In genomic region chr3:142888099-142888483, GRCh38 we compare ENCODE assay signal across 9 cellular contexts. TPM values are rescaled to one million over a fixed set of nuclear protein-coding genes. Genes with fewer than 3 reads are reported as not detected.
DNase-seq lines count a peak whose midpoint lies in the region; ATAC-seq, FAIRE-seq and TF ChIP-seq lines count a peak whose summit lies in the region.
"Had no signal": no experiment of that assay in that cellular context is flagged by ENCODE, and none has a peak within 500 bp of the region (broad histone marks: within the 10 kb centered on the region; RNA-seq: fewer than 3 reads in every experiment).

No MANE protein-coding gene starts in this region.

- peak; percentile 59 for TF ChIP-seq POLR2A in A549 (IDR thresholded peaks at IDR 0.05; ENCODE audit: low read length)

- no peak for TF ChIP-seq RAD21 in A549 (conservative IDR thresholded peaks at IDR 0.05 in 1 of 2, IDR thresholded peaks at IDR 0.05 in 1 of 2)

- H3K4me3 ChIP-seq in A549 (peak overlapping the region; percentile 75), coronary artery (peak overlapping the region; percentile 84), lower lobe of right lung (peak overlapping the region; percentile 60), upper lobe of right lung (peak overlapping the region; percentile 52)

- no peak for TF ChIP-seq EP300 in A549 (IDR thresholded peaks at IDR 0.05)

- peak overlapping the region; percentile 79 for H3K4me2 ChIP-seq in A549

- H3K9me3 ChIP-seq in A549, result no peaks in the 10 kb centered on the region
- no peaks in the 10 kb centered on the region for H3K9me3 ChIP-seq in lower lobe of right lung
- H3K9me3 ChIP-seq in upper lobe of right lung, result no peaks in the 10 kb centered on the region

- POLR2A ChIA-PET in A549 (lab: Yijun Ruan, JAX), result interaction anchor here (0.9 to 1.9 kb wide), 9 partner anchors 15 to 301 kb away, joined by 3 to 9 read pairs (median 4); partner anchors contain the start of gene U2SURP

- no peak for FAIRE-seq in A549 (lab: Jason Lieb, UNC)
- FAIRE-seq: frontal cortex had no signal

- CTCF ChIA-PET in A549 (lab: Yijun Ruan, JAX), result interaction anchor here (0.7 to 2.6 kb wide), 7 partner anchors 13 to 94 kb away, joined by 3 to 7 read pairs (median 6); no protein-coding TSS in a partner anchor

- intact Hi-C loops in lower lobe of right lung (cut with DNase I) (no loop called here), upper lobe of right lung (cut with DNase I) (no loop called here)

- DNase-seq in A549 (ENCODE audit: low read depth in 1 of 2, low spot score in 1 of 2) (peak; percentile 90 to 93), H4 (ENCODE audit: low spot score) (peak; percentile 77), NCI-H69 (lab: John Stamatoyannopoulos, UW) (peak; percentile 85), coronary artery (ENCODE audit: low spot score) (no peak), lower lobe of right lung (peak; percentile 57), upper lobe of right lung (no peak)
- DNase-seq in activated CD8-positive, alpha-beta memory T cell treated with anti-CD3 and anti-CD28 coated beads, Interleukin-2, amount 50 U/mL, for 4 hours, result no peak

- H3K27ac ChIP-seq in A549, result peak overlapping the region; percentile 83 to 89
- peak overlapping the region; percentile 57 to 88 for H3K27ac ChIP-seq in coronary artery
- H3K27ac ChIP-seq in lower lobe of right lung, result peak overlapping the region; percentile 68
- no peak overlapping the region for H3K27ac ChIP-seq in upper lobe of right lung

- peaks cover 15% of the 10 kb centered on the region for H3K4me1 ChIP-seq in A549
- H3K4me1 ChIP-seq in lower lobe of right lung, result peaks cover 14% of the 10 kb centered on the region
- H3K4me1 ChIP-seq in upper lobe of right lung, result peaks cover 12% of the 10 kb centered on the region

- WGBS in A549 (ENCODE audit: missing lambda C conversion rate), result 2% methylated on average over 14 of the region's 14 CpGs

- no peaks in the 10 kb centered on the region for H3K36me3 ChIP-seq in lower lobe of right lung
- H3K36me3 ChIP-seq in upper lobe of right lung, result no peaks in the 10 kb centered on the region

- H3K27me3 ChIP-seq in lower lobe of right lung (ENCODE audit: low read depth), result peaks cover 21% of the 10 kb centered on the region
- H3K27me3 ChIP-seq in upper lobe of right lung, result peaks cover 21% of the 10 kb centered on the region

- ATAC-seq in A549, result peak; percentile 86 to 90
- peak; percentile 56 to 65 for ATAC-seq in lower lobe of right lung
- peak; percentile 51 for ATAC-seq in upper lobe of right lung
- no peak for ATAC-seq in HG03460 (IDR thresholded peaks at IDR 0.05; ENCODE audit: unreplicated experiment)

- TF ChIP-seq CTCF in A549 (IDR thresholded peaks at IDR 0.05) (no peak; the same call in 2 of the 3 replicates), coronary artery (IDR thresholded peaks at IDR 0.05) (no peak), lower lobe of right lung (IDR thresholded peaks at IDR 0.05) (no peak), upper lobe of right lung (IDR thresholded peaks at IDR 0.05) (no peak)

TF ChIP-seq in A549, 52 proteins besides CTCF, POLR2A, EP300 and RAD21:
- TF ChIP-seq BCL3 (IDR thresholded peaks at IDR 0.05) (peak; percentile 21; the same call in 1 of the 3 replicates), RNF2 (IDR thresholded peaks at IDR 0.05; ENCODE audit: borderline replicate concordance, low read depth) (0 out of 2 replicates have a peak, but pooled peaks have one; percentile 39), PBX3 (IDR thresholded peaks at IDR 0.05) (no peak), CHD4 (IDR thresholded peaks at IDR 0.05; ENCODE audit: borderline replicate concordance) (0 out of 2 replicates have a peak, but pooled peaks have one; percentile 42), HDAC2 (IDR thresholded peaks at IDR 0.05) (no peak; the same call in 1 of the 2 replicates), ZC3H11A (IDR thresholded peaks at IDR 0.05) (no peak), FOXS1 (CRISPR knock-in tag; IDR thresholded peaks at IDR 0.05) (0 out of 2 replicates have a peak, but pooled peaks have one; percentile 11), PHF8 (IDR thresholded peaks at IDR 0.05; ENCODE audit: borderline replicate concordance, low read depth) (0 out of 2 replicates have a peak, but pooled peaks have one; percentile 57)

RNA-seq across cellular contexts. Expression of gene PCOLCE2, which starts 0.8 kb away (rescaled TPM):
- polyA plus RNA-seq in A549 (2011; rRNA removed), result 36.3 and 43.9 TPM in 2 replicates
- polyA plus RNA-seq in A549 (2012; cell fraction: cytosol; rRNA removed), result 19.7 and 22.4 TPM in 2 replicates
- 19.4 and 26.5 TPM in 2 replicates for polyA plus RNA-seq in A549 (2012; cell fraction: nucleus; rRNA removed)
- 38.5 to 41.6 TPM (median 41.0 TPM) in 3 replicates for polyA plus RNA-seq in A549 (2017; fragmentation: RNase III; extraction: RNeasy Plus Mini Kit Qiagen cat#74134 plus additional on column Dnase treatment)
- polyA minus RNA-seq in A549 (2011; rRNA and poly(A)+ RNA removed), result 25.7 and 29.3 TPM in 2 replicates
- total RNA-seq in H4 (2014; rRNA removed; shearing (Covaris generic)), result 30.5 and 35.8 TPM in 2 replicates
- total RNA-seq in lower lobe of right lung, result 41.0 TPM
- 23.3 TPM for total RNA-seq in upper lobe of right lung

Comparison
In these comparisons a context has a peak if more than half of its experiments do, and no peak if none do; other contexts are left out.
1. DNase-seq: peak in A549 (2 of 2), H4 (single experiment), NCI-H69 (single experiment) and lower lobe of right lung (single experiment); none in coronary artery (single experiment), upper lobe of right lung (single experiment) and activated CD8-positive, alpha-beta memory T cell treated with anti-CD3 and anti-CD28 coated beads, Interleukin-2, amount 50 U/mL, for 4 hours (single experiment).
2. Peak in every context shown above with its lines, with median percentiles within 50 percentile points of each other: H3K4me3 ChIP-seq.